In genomic region chr5:155282503-155283107, GRCh38 we compare ENCODE assay signal across 23 cellular contexts.
"Had no signal": no experiment of that assay in that cellular context is flagged by ENCODE, and none has a peak within 500 bp of the region (broad histone marks: within the 10 kb centered on the region; RNA-seq: fewer than 3 reads in every experiment).

No MANE protein-coding gene starts in this region.

- H2AFZ ChIP-seq: hepatocyte had no signal

- H3K4me1 ChIP-seq: breast epithelium, gastroesophageal sphincter, right lobe of liver, tibial nerve had no signal

- H3K27ac Mint-ChIP-seq: activated CD4-positive, alpha-beta T cell treated with anti-CD3 and anti-CD28 coated beads for 36 hours; activated naive CD4-positive, alpha-beta T cell treated with anti-CD3 and anti-CD28 coated beads, Interleukin-2, amount 50 U/mL, for 72 hours; activated T-cell treated with anti-CD3 and anti-CD28 coated beads, Interleukin-2, amount 50 U/mL, for 72 hours; dendritic cell treated with granulocyte-macrophage colony-stimulating factor and Interleukin-4, amounts not matched to agents 40 ng/mL and 50 ng/mL, for 4 days; naive thymus-derived CD4-positive, alpha-beta T cell; progenitor cell of endocrine pancreas had no signal

- H3K4me3 Mint-ChIP-seq: activated CD4-positive, alpha-beta T cell treated with anti-CD3 and anti-CD28 coated beads for 36 hours; activated T-cell treated with anti-CD3 and anti-CD28 coated beads, Interleukin-2, amount 50 U/mL, for 72 hours; central memory CD8-positive, alpha-beta T cell; dendritic cell treated with granulocyte-macrophage colony-stimulating factor and Interleukin-4, amounts not matched to agents 40 ng/mL and 50 ng/mL, for 4 days; naive thymus-derived CD4-positive, alpha-beta T cell had no signal

- ATAC-seq: activated CD4-positive, alpha-beta T cell treated with anti-CD3 and anti-CD28 coated beads for 36 hours; activated naive CD4-positive, alpha-beta T cell treated with anti-CD3 and anti-CD28 coated beads, Interleukin-2, amount 50 U/mL, for 72 hours; activated T-cell treated with anti-CD3 and anti-CD28 coated beads, Interleukin-2, amount 50 U/mL, for 72 hours; gastroesophageal sphincter; left colon; naive thymus-derived CD4-positive, alpha-beta T cell; right lobe of liver had no signal

- H3K4me2 ChIP-seq: hepatocyte had no signal

- H3K27me3 ChIP-seq: breast epithelium, gastroesophageal sphincter, ovary, right lobe of liver, tibial nerve had no signal

- H3K36me3 Mint-ChIP-seq: activated naive CD4-positive, alpha-beta T cell treated with anti-CD3 and anti-CD28 coated beads, Interleukin-2, amount 50 U/mL, for 72 hours; naive thymus-derived CD4-positive, alpha-beta T cell had no signal

- H3K9me3 ChIP-seq: breast epithelium, gastroesophageal sphincter, ovary, right lobe of liver, tibial nerve had no signal

- H3K4me1 Mint-ChIP-seq: activated CD4-positive, alpha-beta T cell treated with anti-CD3 and anti-CD28 coated beads for 36 hours; central memory CD8-positive, alpha-beta T cell had no signal

- H3K27ac ChIP-seq: epithelial cell of prostate, gastroesophageal sphincter, hepatocyte, ovary, right lobe of liver, tibial nerve had no signal

- H3K4me3 ChIP-seq: breast epithelium, gastroesophageal sphincter, hepatocyte, ovary, right lobe of liver, tibial nerve had no signal

- H3K79me2 ChIP-seq: hepatocyte had no signal

- H3K36me3 ChIP-seq: breast epithelium, gastroesophageal sphincter, ovary, right lobe of liver, tibial nerve had no signal

- DNase-seq: activated CD4-positive, alpha-beta T cell treated with anti-CD3 and anti-CD28 coated beads for 36 hours; activated CD4-positive, alpha-beta T cell treated with anti-CD3 and anti-CD28 coated beads, Interleukin-2, amount 50 U/mL, for 4 hours; activated CD4-positive, CD25-positive, alpha-beta regulatory T cell; activated naive CD4-positive, alpha-beta T cell; activated T-cell treated with anti-CD3 and anti-CD28 coated beads for 4 hours; activated T-cell treated with anti-CD3 and anti-CD28 coated beads, Interleukin-2, amount 50 U/mL, for 72 hours; islet precursor cell; left colon; midbrain; naive thymus-derived CD4-positive, alpha-beta T cell; ovary; right lobe of liver; stimulated activated CD4-positive, alpha-beta T cell treated with anti-CD3 and anti-CD28 coated beads, Interleukin-2, amount 100 ng/mL, for 48 hours; stimulated activated naive CD4-positive, alpha-beta T cell treated with Interleukin-2 at 50 U/mL for 16 hours had no signal
